Comparison of ENCODE assay signal across 12 cellular contexts in the genomic region with DNA sequence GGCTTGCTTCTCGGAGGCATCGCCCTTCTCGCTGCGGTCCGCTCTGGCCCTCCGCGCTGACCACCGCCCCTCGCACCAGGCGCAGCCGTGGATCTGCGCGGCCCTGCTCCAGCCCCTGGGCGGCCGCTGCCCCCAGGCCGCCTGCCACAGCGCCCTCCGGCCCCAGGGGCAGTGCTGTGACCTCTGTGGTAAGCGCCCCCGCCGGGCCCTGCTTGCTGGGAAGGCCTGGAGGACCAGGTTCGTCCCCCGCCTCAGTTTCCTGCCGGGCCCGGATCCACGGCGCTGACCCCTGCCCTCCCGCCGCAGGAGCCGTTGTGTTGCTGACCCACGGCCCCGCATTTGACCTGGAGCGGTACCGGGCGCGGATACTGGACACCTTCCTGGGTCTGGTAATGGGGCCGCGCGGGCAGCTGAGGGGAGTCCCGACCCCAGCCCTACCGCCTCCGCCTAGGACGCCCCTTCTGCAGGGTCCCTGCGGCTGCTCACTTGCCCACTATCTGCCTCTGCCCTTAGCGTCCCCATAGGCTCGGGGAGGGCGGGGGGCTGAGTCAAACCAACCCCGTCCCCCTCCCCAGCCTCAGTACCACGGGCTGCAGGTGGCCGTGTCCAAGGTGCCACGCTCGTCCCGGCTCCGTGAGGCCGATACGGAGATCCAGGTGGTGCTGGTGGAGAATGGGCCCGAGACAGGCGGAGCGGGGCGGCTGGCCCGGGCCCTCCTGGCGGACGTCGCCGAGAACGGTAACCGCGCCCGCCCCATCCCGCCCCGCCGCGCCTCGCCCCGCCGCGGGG. TPM values are rescaled to one million over a fixed set of nuclear protein-coding genes. Genes with fewer than 3 reads are reported as not detected.
A peak's percentile ranks its signal among the peaks of the same experiment; 100 is the strongest.
DNase-seq lines count a peak whose midpoint lies in the region; ATAC-seq, FAIRE-seq and TF ChIP-seq lines count a peak whose summit lies in the region.
"Had no signal": no experiment of that assay in that cellular context is flagged by ENCODE, and none has a peak within 500 bp of the region (broad histone marks: within the 10 kb centered on the region; RNA-seq: fewer than 3 reads in every experiment).

No MANE protein-coding gene starts in this region.

- H3K56ac ChIP-seq in IMR-90 (ENCODE audit: extremely low read depth, insufficient read depth, low read length) = no peak overlapping the region

- peak overlapping the region; percentile 26 for H2AFZ ChIP-seq in IMR-90 (replicated peaks; ENCODE audit: low read length, poor library complexity)
- no peak overlapping the region for H2AFZ ChIP-seq in mesenchymal stem cell (ENCODE audit: low read depth, low read length)

- H2BK120ac ChIP-seq in IMR-90 (ENCODE audit: low read depth, low read length) (no peak overlapping the region), mesenchymal stem cell (ENCODE audit: low read depth, low read length) (no peak overlapping the region)

- FAIRE-seq in GM12892 (lab: Jason Lieb, UNC) = no peak

- CTCF ChIA-PET in IMR-90 (lab: Yijun Ruan, JAX) = no interaction called here
- CTCF ChIA-PET in HEK293T (lab: Yijun Ruan, JAX) = no interaction called here

- peaks cover 22% of the 10 kb centered on the region for H3K36me3 ChIP-seq in IMR-90 (ENCODE audit: control insufficient read depth, insufficient read depth, low read length)
- peaks cover 27 to 38% of the 10 kb centered on the region in 2 experiments for H3K36me3 ChIP-seq in mesenchymal stem cell (ENCODE audit: control insufficient read depth in 1 of 2, insufficient read depth in 2 of 2, low read depth in 1 of 2, low read length in 2 of 2)

- H3K4ac ChIP-seq in IMR-90 (ENCODE audit: low read depth, low read length) (no peak overlapping the region), mesenchymal stem cell (ENCODE audit: low read depth in 1 of 2, low read length in 2 of 2) (no peak overlapping the region)

- no peaks in the 10 kb centered on the region for H3K9me3 Mint-ChIP-seq in dendritic cell treated with granulocyte-macrophage colony-stimulating factor and Interleukin-4, amounts not matched to agents 40 ng/mL and 50 ng/mL, for 4 days
- no peaks in the 10 kb centered on the region for H3K9me3 Mint-ChIP-seq in stimulated activated memory B cell treated with anti-CD40 and anti-IgM and Interleukin-4, amounts not matched to agents 10 μg/mL and 1 μg/mL and 100 μg/mL, for 72 hours
- H3K9me3 Mint-ChIP-seq: nephron had no signal

- intact Hi-C loops in IMR-90 (cut with micrococcal nuclease) = no loop called here
- intact Hi-C loops in dendritic cell treated with granulocyte-macrophage colony-stimulating factor and Interleukin-4, amounts not matched to agents 40 ng/mL and 50 ng/mL, for 4 days (cut with micrococcal nuclease) = no loop called here

- H3K4me3 ChIP-seq in IMR-90 (ENCODE audit: insufficient read depth, low read depth, low read length) (peak overlapping the region; percentile 42; the same call in 1 of the 2 replicates), mesenchymal stem cell (ENCODE audit: insufficient read depth in 1 of 2, low read depth in 1 of 2, low read length in 2 of 2) (peak overlapping the region in 1 of 2 experiments; percentile 52)

- peaks cover 50% of the 10 kb centered on the region for H3K27me3 Mint-ChIP-seq in dendritic cell treated with granulocyte-macrophage colony-stimulating factor and Interleukin-4, amounts not matched to agents 40 ng/mL and 50 ng/mL, for 4 days
- no peaks in the 10 kb centered on the region for H3K27me3 Mint-ChIP-seq in stimulated activated memory B cell treated with anti-CD40 and anti-IgM and Interleukin-4, amounts not matched to agents 10 μg/mL and 1 μg/mL and 100 μg/mL, for 72 hours

- H3K27ac Mint-ChIP-seq in dendritic cell treated with granulocyte-macrophage colony-stimulating factor and Interleukin-4, amounts not matched to agents 40 ng/mL and 50 ng/mL, for 4 days = no peak overlapping the region
- H3K27ac Mint-ChIP-seq in stimulated activated memory B cell treated with anti-CD40 and anti-IgM and Interleukin-4, amounts not matched to agents 10 μg/mL and 1 μg/mL and 100 μg/mL, for 72 hours = no peak overlapping the region
- H3K27ac Mint-ChIP-seq: nephron had no signal

- WGBS in IMR-90 (ENCODE audit: extremely low coverage in 2 of 2, insufficient read length in 1 of 2), 2 experiments = 5% methylated on average over 37 of the region's 77 CpGs; no CpG with 5 or more reads in 1 of the 2 experiments
- whole genome bisulfite sequencing in mesenchymal stem cell = 5% methylated on average over 58 of the region's 77 CpGs

- H3K9me1 ChIP-seq in IMR-90 (ENCODE audit: insufficient read depth, low read length) = 0 out of 2 replicates have a peak, but pooled peaks cover 7% of the 10 kb centered on the region

- no peak for TF ChIP-seq RAD21 in IMR-90 (IDR thresholded peaks at IDR 0.05; ENCODE audit: low read length)

- ATAC-seq in IMR-90 (ENCODE audit: low read depth) (peak; percentile 3), HG03469 (IDR thresholded peaks at IDR 0.05; ENCODE audit: unreplicated experiment) (no peak)
- no peak for ATAC-seq in stimulated activated memory B cell treated with anti-CD40 and anti-IgM and Interleukin-4, amounts not matched to agents 10 μg/mL and 1 μg/mL and 100 μg/mL, for 72 hours

- H3K23ac ChIP-seq in IMR-90 (ENCODE audit: low read depth, low read length) (no peak overlapping the region), mesenchymal stem cell (ENCODE audit: low read length in 2 of 2) (peak overlapping the region in 1 of 2 experiments; percentile 54)

- peaks cover 14% of the 10 kb centered on the region for H4K20me1 ChIP-seq in IMR-90 (ENCODE audit: insufficient read depth, low read length)

- H3K9ac ChIP-seq in IMR-90 (ENCODE audit: low read depth, low read length) = no peak overlapping the region
- H3K9ac ChIP-seq in mesenchymal stem cell (ENCODE audit: low read length) = no peak overlapping the region

- TF ChIP-seq POLR2A in IMR-90 (IDR thresholded peaks at IDR 0.05; ENCODE audit: low read depth, low read length) = no peak
- TF ChIP-seq POLR2A in GM12892 (IDR thresholded peaks at IDR 0.05; ENCODE audit: low read depth, low read length) = no peak

- H3K18ac ChIP-seq in IMR-90 (ENCODE audit: low read depth, low read length) = no peak overlapping the region
- peak overlapping the region in 1 of 2 experiments; percentile 58 for H3K18ac ChIP-seq in mesenchymal stem cell (ENCODE audit: low read depth in 1 of 2, low read length in 2 of 2)

- H3K27ac ChIP-seq in IMR-90 (ENCODE audit: insufficient read depth, low read length) (no peak overlapping the region), mesenchymal stem cell (ENCODE audit: low read length, poor library complexity, severe bottlenecking) (no peak overlapping the region)

- DNase-seq in IMR-90 = no peak
- no peak for DNase-seq in mesenchymal stem cell
- DNase-seq in HEK293T (ENCODE audit: extremely low spot score) = no peak
- DNase-seq in GM12892 (ENCODE audit: insufficient read length) = no peak
- DNase-seq in AG08395 (ENCODE audit: low spot score) = no peak
- DNase-seq: activated T-cell treated with anti-CD3 and anti-CD28 coated beads, Interleukin-2, amount 50 U/mL, for 48 hours; NCI-H2081 treated with DMSO at 0.1 percent for 48 hours; stimulated activated CD8-positive, alpha-beta memory T cell treated with anti-CD3 and anti-CD28 coated beads, Interleukin-4, amount 100 ng/mL, for 48 hours had no signal

- H4K91ac ChIP-seq in IMR-90 (ENCODE audit: insufficient read depth, low read depth, low read length) (no peak overlapping the region), mesenchymal stem cell (ENCODE audit: low read length) (peak overlapping the region; percentile 41)

- H3K79me1 ChIP-seq in IMR-90 (ENCODE audit: low read depth in 1 of 2, low read length in 2 of 2) (no peaks in the 10 kb centered on the region; a peak in 1 of 4 replicates), mesenchymal stem cell (replicated peaks; ENCODE audit: low read length, poor library complexity, severe bottlenecking) (no peaks in the 10 kb centered on the region)

- dilution Hi-C loops in IMR-90 (cut with HindIII; ENCODE audit: low sequenced_read_pairs, unreplicated experiment) = no loop called here

- H2BK5ac ChIP-seq in IMR-90 (ENCODE audit: low read depth, low read length, poor library complexity, severe bottlenecking) (no peak overlapping the region), mesenchymal stem cell (ENCODE audit: low read depth, low read length, poor library complexity, severe bottlenecking) (no peak overlapping the region)

- H3K36me3 Mint-ChIP-seq in dendritic cell treated with granulocyte-macrophage colony-stimulating factor and Interleukin-4, amounts not matched to agents 40 ng/mL and 50 ng/mL, for 4 days (ENCODE audit: low read depth) = peaks cover 29% of the 10 kb centered on the region
- peaks cover 10% of the 10 kb centered on the region for H3K36me3 Mint-ChIP-seq in stimulated activated memory B cell treated with anti-CD40 and anti-IgM and Interleukin-4, amounts not matched to agents 10 μg/mL and 1 μg/mL and 100 μg/mL, for 72 hours

- no peak overlapping the region for H3K14ac ChIP-seq in IMR-90 (replicated peaks; ENCODE audit: low read depth, low read length)
- peak overlapping the region in 1 of 2 experiments; percentile 53 for H3K14ac ChIP-seq in mesenchymal stem cell (ENCODE audit: low read length in 2 of 2)

- in situ Hi-C loops in IMR-90 (cut with MboI; ENCODE audit: low sequenced_read_pairs) = no loop called here

- H3K27me3 ChIP-seq in IMR-90 (ENCODE audit: control insufficient read depth, insufficient read depth, low read length) (peaks cover 56% of the 10 kb centered on the region), mesenchymal stem cell (ENCODE audit: control insufficient read depth in 1 of 2, insufficient read depth in 1 of 2, low read length in 2 of 2) (peaks cover 8 to 52% of the 10 kb centered on the region in 2 experiments)

- peaks cover 13% of the 10 kb centered on the region for H3K4me1 ChIP-seq in IMR-90 (ENCODE audit: control insufficient read depth, insufficient read depth, low read length)
- peaks cover 39% of the 10 kb centered on the region for H3K4me1 ChIP-seq in mesenchymal stem cell (ENCODE audit: control insufficient read depth, insufficient read depth, low read depth, low read length)

- POLR2A ChIA-PET in IMR-90 (lab: Charles Lee; ENCODE audit: unreplicated experiment) (no interaction called here), HEK293T (lab: Yijun Ruan, JAX) (no interaction called here)

- no peak overlapping the region for H4K5ac ChIP-seq in IMR-90 (ENCODE audit: low read depth, low read length)

- H4K8ac ChIP-seq in IMR-90 (ENCODE audit: low read depth in 2 of 2, low read length in 2 of 2) (no peak overlapping the region), mesenchymal stem cell (ENCODE audit: low read length) (peak overlapping the region; percentile 50)

- no TSS peak for BruUV-seq in IMR-90 (replicated peaks; lab: Mats Ljungman, UMichigan)

- H2BK15ac ChIP-seq in IMR-90 (ENCODE audit: low read depth, low read length) (no peak overlapping the region), mesenchymal stem cell (ENCODE audit: low read depth, poor library complexity, severe bottlenecking) (no peak overlapping the region)

- H2AK5ac ChIP-seq in IMR-90 (ENCODE audit: low read depth, low read length) (no peak overlapping the region), mesenchymal stem cell (ENCODE audit: low read length, severe bottlenecking) (no peak overlapping the region)

- peak overlapping the region; percentile 81 for H2AK9ac ChIP-seq in IMR-90 (replicated peaks; ENCODE audit: low read depth, low read length, poor library complexity)

- H2BK20ac ChIP-seq in IMR-90 (ENCODE audit: low read depth, low read length) = no peak overlapping the region

- H2BK12ac ChIP-seq in mesenchymal stem cell (ENCODE audit: low read length in 2 of 2) = no peak overlapping the region

- no peak for TF ChIP-seq CTCF in IMR-90 (conservative IDR thresholded peaks at IDR 0.05; ENCODE audit: low read depth, low read length)

- peak overlapping the region; percentile 74 for H3K4me3 Mint-ChIP-seq in dendritic cell treated with granulocyte-macrophage colony-stimulating factor and Interleukin-4, amounts not matched to agents 40 ng/mL and 50 ng/mL, for 4 days
- peak overlapping the region; percentile 43 for H3K4me3 Mint-ChIP-seq in stimulated activated memory B cell treated with anti-CD40 and anti-IgM and Interleukin-4, amounts not matched to agents 10 μg/mL and 1 μg/mL and 100 μg/mL, for 72 hours

- peaks cover 15% of the 10 kb centered on the region for H3K4me1 Mint-ChIP-seq in dendritic cell treated with granulocyte-macrophage colony-stimulating factor and Interleukin-4, amounts not matched to agents 40 ng/mL and 50 ng/mL, for 4 days (ENCODE audit: low read depth)
- peaks cover 6% of the 10 kb centered on the region for H3K4me1 Mint-ChIP-seq in stimulated activated memory B cell treated with anti-CD40 and anti-IgM and Interleukin-4, amounts not matched to agents 10 μg/mL and 1 μg/mL and 100 μg/mL, for 72 hours
- H3K4me1 Mint-ChIP-seq: nephron had no signal

- H3K4me2 ChIP-seq in IMR-90 (ENCODE audit: low read depth, low read length) (peak overlapping the region; percentile 56), mesenchymal stem cell (ENCODE audit: low read length, poor library complexity, severe bottlenecking) (peak overlapping the region; percentile 63)

- H3K9me3 ChIP-seq in IMR-90 (ENCODE audit: control insufficient read depth, insufficient read depth, low read length) (0 out of 2 replicates have a peak, but pooled peaks cover 5% of the 10 kb centered on the region), mesenchymal stem cell (ENCODE audit: control insufficient read depth, low read length) (no peaks in the 10 kb centered on the region)

RNA-seq across cellular contexts. Expression of gene AMN, which starts 7.1 kb away (rescaled TPM):
- total RNA-seq in IMR-90 (2012; rRNA removed) = under 0.01 TPM in 1 of 2 replicates, not detected in the other
- polyA plus RNA-seq in IMR-90 (2012; rRNA removed) = 0.11 and 0.24 TPM in 2 replicates
- polyA plus RNA-seq in IMR-90 (2012; cell fraction: cytosol; rRNA removed) = 0.08 and 0.37 TPM in 2 replicates
- 0.95 and 3.4 TPM in 2 replicates for polyA plus RNA-seq in IMR-90 (2012; cell fraction: nucleus; rRNA removed; ENCODE audit: low replicate concordance)
- 0.14 TPM for polyA plus RNA-seq in mesenchymal stem cell (2013, experiment 1 of 2)
- 0.12 TPM for polyA plus RNA-seq in mesenchymal stem cell (2013, experiment 2 of 2)
- polyA plus RNA-seq in GM12892 (2012; ENCODE audit: missing spikeins) = 0.15 TPM
